Comparison of ENCODE assay signal across 29 cellular contexts in the genomic region with DNA sequence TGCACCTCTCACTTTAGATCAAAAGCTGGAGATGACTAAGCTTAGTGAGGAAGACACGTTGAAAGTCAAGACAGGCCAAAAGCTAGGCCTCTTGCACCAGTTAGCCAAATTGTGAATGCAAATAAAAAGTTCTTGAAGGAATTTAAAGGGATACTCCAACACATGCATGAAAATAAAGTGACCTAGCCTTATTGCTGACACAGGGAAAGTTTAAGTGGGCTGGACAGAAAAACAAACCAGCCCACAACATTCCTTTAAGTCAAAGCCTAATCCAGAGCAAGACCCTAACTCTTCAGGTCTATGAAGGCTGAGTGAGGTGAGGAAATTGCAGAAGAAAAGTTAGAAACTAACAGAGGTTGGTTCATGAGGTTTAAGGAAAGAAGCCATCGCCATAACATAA.
"Had no signal": no experiment of that assay in that cellular context is flagged by ENCODE, and none has a peak within 500 bp of the region (broad histone marks: within the 10 kb centered on the region; RNA-seq: fewer than 3 reads in every experiment).

No MANE protein-coding gene starts in this region.

- H3K36me3 Mint-ChIP-seq: stimulated activated effector memory CD8-positive, alpha-beta T cell treated with anti-CD3 and anti-CD28 coated beads, Interleukin-12 subunit alpha, Interleukin-12 subunit beta, amount 100 ng/mL, for 72 hours; stimulated activated naive B cell treated with anti-CD40 and anti-IgM and Interleukin-4, amounts not matched to agents 10 μg/mL and 1 μg/mL and 100 μg/mL, for 72 hours had no signal

- H3K4me1 Mint-ChIP-seq: stimulated activated effector memory CD8-positive, alpha-beta T cell treated with anti-CD3 and anti-CD28 coated beads, Interleukin-12 subunit alpha, Interleukin-12 subunit beta, amount 100 ng/mL, for 72 hours; stimulated activated memory B cell treated with anti-CD40 and anti-IgM and Interleukin-4, amounts not matched to agents 10 μg/mL and 1 μg/mL and 100 μg/mL, for 72 hours; stimulated activated naive B cell treated with anti-CD40 and anti-IgM and Interleukin-4, amounts not matched to agents 10 μg/mL and 1 μg/mL and 100 μg/mL, for 72 hours; stimulated activated naive CD8-positive, alpha-beta T cell treated with anti-CD3 and anti-CD28 coated beads, Interleukin-15, amount 100 ng/mL, for 72 hours had no signal

- H3K9me3 ChIP-seq: suprapubic skin, testis, thoracic aorta, thyroid gland, tibial artery, transverse colon, upper lobe of left lung, upper lobe of right lung, uterus, vagina had no signal

- ATAC-seq: stimulated activated effector memory CD8-positive, alpha-beta T cell treated with anti-CD3 and anti-CD28 coated beads, Interleukin-12 subunit alpha, Interleukin-12 subunit beta, amount 100 ng/mL, for 72 hours; stimulated activated memory B cell treated with anti-CD40 and anti-IgM and Interleukin-4, amounts not matched to agents 10 μg/mL and 1 μg/mL and 100 μg/mL, for 72 hours; stimulated activated naive B cell treated with anti-CD40 and anti-IgM and Interleukin-4, amounts not matched to agents 10 μg/mL and 1 μg/mL and 100 μg/mL, for 72 hours; stimulated activated naive CD8-positive, alpha-beta T cell treated with anti-CD3 and anti-CD28 coated beads, Interleukin-15, amount 100 ng/mL, for 72 hours; stimulated activated naive CD8-positive, alpha-beta T cell treated with anti-CD3 and anti-CD28 coated beads, Interleukin-15, Interleukin-2, amounts not matched to agents 100 U/mL and 50 U/mL, for 24 hours; upper lobe of right lung had no signal

- H3K27me3 Mint-ChIP-seq: stimulated activated memory B cell treated with anti-CD40 and anti-IgM and Interleukin-4, amounts not matched to agents 10 μg/mL and 1 μg/mL and 100 μg/mL, for 72 hours; type B pancreatic cell had no signal

- DNase-seq: stimulated activated CD4-positive, alpha-beta T cell treated with anti-CD3 and anti-CD28 coated beads, Interleukin-2, amount 100 ng/mL, for 48 hours; stimulated activated CD4-positive, alpha-beta T cell treated with anti-CD3 and anti-CD28 coated beads, Interleukin-4, amount 100 ng/mL, for 1 hour; stimulated activated CD4-positive, alpha-beta T cell treated with anti-CD3 and anti-CD28 coated beads, Interleukin-4, amount 100 ng/mL, for 24 hours; stimulated activated CD4-positive, alpha-beta T cell treated with anti-CD3 and anti-CD28 coated beads, Interleukin-4, amount 100 ng/mL, for 4 hours; stimulated activated CD8-positive, alpha-beta memory T cell treated with anti-CD3 and anti-CD28 coated beads, Interleukin-4, amount 100 ng/mL, for 48 hours; stimulated activated naive B cell treated with anti-CD40 and anti-IgM and Interleukin-4, amounts not matched to agents 10 μg/mL and 1 μg/mL and 100 μg/mL, for 72 hours; stimulated activated naive CD4-positive, alpha-beta T cell; stimulated activated naive CD4-positive, alpha-beta T cell treated with Interleukin-2 at 50 U/mL for 16 hours; stimulated activated naive CD8-positive, alpha-beta T cell treated with anti-CD3 and anti-CD28 coated beads, Interleukin-15, amount 100 ng/mL, for 72 hours; stimulated activated naive CD8-positive, alpha-beta T cell treated with anti-CD3 and anti-CD28 coated beads, Interleukin-15, Interleukin-2, amounts not matched to agents 100 U/mL and 50 U/mL, for 24 hours; stomach; substantia nigra; testis; thyroid gland; tibial artery; transverse colon; trophoblast cell; upper lobe of left lung; upper lobe of right lung; uterus had no signal

- H3K36me3 ChIP-seq: thoracic aorta, thyroid gland, transverse colon, upper lobe of right lung, uterus, vagina had no signal

- H3K4me3 ChIP-seq: stomach, suprapubic skin, testis, thoracic aorta, thyroid gland, tibial artery, tibial nerve, transverse colon, upper lobe of left lung, upper lobe of right lung, uterus, vagina had no signal

- H3K27ac ChIP-seq: stomach, suprapubic skin, testis, thoracic aorta, thyroid gland, tibial artery, tibial nerve, transverse colon, upper lobe of left lung, upper lobe of right lung, uterus, vagina had no signal

- H3K27me3 ChIP-seq: stomach, suprapubic skin, testis, thyroid gland, tibial artery, tibial nerve, transverse colon, upper lobe of left lung, upper lobe of right lung, uterus, vagina had no signal

- H3K4me1 ChIP-seq: upper lobe of right lung, uterus had no signal

- FAIRE-seq: urothelium cell line had no signal

- H3K4me3 Mint-ChIP-seq: stimulated activated effector memory CD8-positive, alpha-beta T cell treated with anti-CD3 and anti-CD28 coated beads, Interleukin-12 subunit alpha, Interleukin-12 subunit beta, amount 100 ng/mL, for 72 hours; stimulated activated memory B cell treated with anti-CD40 and anti-IgM and Interleukin-4, amounts not matched to agents 10 μg/mL and 1 μg/mL and 100 μg/mL, for 72 hours; stimulated activated naive B cell treated with anti-CD40 and anti-IgM and Interleukin-4, amounts not matched to agents 10 μg/mL and 1 μg/mL and 100 μg/mL, for 72 hours; stimulated activated naive CD8-positive, alpha-beta T cell treated with anti-CD3 and anti-CD28 coated beads, Interleukin-15, amount 100 ng/mL, for 72 hours; stimulated activated naive CD8-positive, alpha-beta T cell treated with anti-CD3 and anti-CD28 coated beads, Interleukin-15, Interleukin-2, amounts not matched to agents 100 ng/mL and 50 ng/mL, for 24 hours; type B pancreatic cell had no signal

- H3K9me3 Mint-ChIP-seq: stimulated activated effector memory CD8-positive, alpha-beta T cell treated with anti-CD3 and anti-CD28 coated beads, Interleukin-12 subunit alpha, Interleukin-12 subunit beta, amount 100 ng/mL, for 72 hours had no signal

- H3K27ac Mint-ChIP-seq: stimulated activated effector memory CD8-positive, alpha-beta T cell treated with anti-CD3 and anti-CD28 coated beads, Interleukin-12 subunit alpha, Interleukin-12 subunit beta, amount 100 ng/mL, for 72 hours; stimulated activated memory B cell treated with anti-CD40 and anti-IgM and Interleukin-4, amounts not matched to agents 10 μg/mL and 1 μg/mL and 100 μg/mL, for 72 hours; stimulated activated naive B cell treated with anti-CD40 and anti-IgM and Interleukin-4, amounts not matched to agents 10 μg/mL and 1 μg/mL and 100 μg/mL, for 72 hours; stimulated activated naive CD8-positive, alpha-beta T cell treated with anti-CD3 and anti-CD28 coated beads, Interleukin-15, amount 100 ng/mL, for 72 hours; stimulated activated naive CD8-positive, alpha-beta T cell treated with anti-CD3 and anti-CD28 coated beads, Interleukin-15, Interleukin-2, amounts not matched to agents 100 ng/mL and 50 ng/mL, for 24 hours; type B pancreatic cell had no signal
